ENCODE assay signal across 20 cellular contexts in the genomic region with DNA sequence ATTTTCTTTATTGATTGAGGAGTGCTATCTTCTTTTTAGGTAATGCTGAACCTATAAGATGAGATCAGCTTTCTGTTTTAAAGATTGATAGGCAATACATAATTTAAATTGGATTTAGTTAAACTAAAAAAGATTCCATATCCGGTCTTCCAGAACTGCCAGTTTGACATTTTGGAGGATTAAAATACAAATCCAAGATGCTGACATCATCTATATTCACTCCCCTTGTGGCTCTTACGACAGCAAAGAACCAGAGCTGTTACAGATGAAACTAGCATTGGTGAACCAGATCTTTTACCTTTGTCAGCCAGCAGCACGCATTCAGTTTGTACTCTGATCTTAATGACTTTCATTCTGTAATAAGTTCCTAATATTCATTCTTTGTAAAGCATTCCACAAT.
"Had no signal": no experiment of that assay in that cellular context is flagged by ENCODE, and none has a peak within 500 bp of the region (broad histone marks: within the 10 kb centered on the region; RNA-seq: fewer than 3 reads in every experiment).

No MANE protein-coding gene starts in this region.

- H3K4me3 Mint-ChIP-seq: mesothelial cell of epicardium, naive B cell had no signal

- H3K27me3 Mint-ChIP-seq: naive B cell had no signal

- H3K27ac Mint-ChIP-seq: mesothelial cell of epicardium, naive B cell had no signal

- H3K4me1 Mint-ChIP-seq: naive B cell had no signal

- ATAC-seq: gastrocnemius medialis, heart right ventricle, left cardiac atrium, lower lobe of right lung, mucosa of descending colon had no signal

- H3K36me3 Mint-ChIP-seq: naive B cell had no signal

- H3K27me3 ChIP-seq: dorsolateral prefrontal cortex, esophagus muscularis mucosa, gastrocnemius medialis, heart right ventricle had no signal

- H3K9me3 ChIP-seq: esophagus muscularis mucosa, gastrocnemius medialis, lower lobe of right lung, mucosa of descending colon had no signal

- H3K36me3 ChIP-seq: esophagus muscularis mucosa, gastrocnemius medialis, heart right ventricle, left ventricle myocardium inferior, lower lobe of right lung had no signal

- DNase-seq: dermis blood vessel endothelial cell; dorsolateral prefrontal cortex; effector CD4-positive, alpha-beta T cell; effector memory CD4-positive, alpha-beta T cell; foreskin fibroblast; foreskin melanocyte; gastrocnemius medialis; glutamatergic neuron; head of caudate nucleus; heart right ventricle; hippocampal formation; left cardiac atrium; left ventricle myocardium inferior; lower lobe of right lung; mesenchymal stem cell; mucosa of descending colon; naive B cell had no signal

- H3K4me1 ChIP-seq: esophagus muscularis mucosa, gastrocnemius medialis, heart right ventricle, left ventricle myocardium inferior, lower lobe of right lung had no signal

- H3K27ac ChIP-seq: coronary artery, dorsolateral prefrontal cortex, esophagus muscularis mucosa, gastrocnemius medialis, heart right ventricle, left ventricle myocardium inferior, lower lobe of right lung had no signal

- H3K4me3 ChIP-seq: coronary artery, dorsolateral prefrontal cortex, esophagus muscularis mucosa, gastrocnemius medialis, heart right ventricle, left ventricle myocardium inferior, lower lobe of right lung, mucosa of descending colon had no signal
